In genomic region chr7:55572378-55573233, GRCh38 we compare ENCODE assay signal across 8 cellular contexts. TPM values are rescaled to one million over a fixed set of nuclear protein-coding genes. Genes with fewer than 3 reads are reported as not detected.
DNase-seq lines count a peak whose midpoint lies in the region; ATAC-seq and TF ChIP-seq lines count a peak whose summit lies in the region.

TSS of gene VOPP1 (minus strand) at chr7:55572502. CDS start at chr7:55572324, 178 bp downstream.

- H3K9me3 Mint-ChIP-seq in activated CD4-positive, alpha-beta T cell treated with anti-CD3 and anti-CD28 coated beads, Interleukin-2, amount 10 ng/mL, durations not matched to agents 7 days and 5 days, result no peaks in the 10 kb centered on the region

- CTCF ChIA-PET in AG04449 (lab: Yijun Ruan, JAX), result interaction anchor here (0.9 to 2.4 kb wide), 8 partner anchors 8 to 799 kb away, joined by 3 to 11 read pairs (median 4); partner anchors contain the start of gene NIPSNAP2
- CTCF ChIA-PET in activated CD4-positive, alpha-beta T cell treated with anti-CD3 and anti-CD28 coated beads, Interleukin-2, amount 10 ng/mL, durations not matched to agents 7 days and 5 days (lab: Charles Lee), result interaction anchor here (0.9 to 2.3 kb wide), 5 partner anchors 11 to 49 kb away, joined by 3 to 10 read pairs (median 3); no protein-coding TSS in a partner anchor

- peak within 1 kb of the TSS; percentile 89 for H3K4me3 Mint-ChIP-seq in activated CD4-positive, alpha-beta T cell treated with anti-CD3 and anti-CD28 coated beads, Interleukin-2, amount 10 ng/mL, durations not matched to agents 7 days and 5 days

- POLR2A ChIA-PET in AG04449 (lab: Yijun Ruan, JAX), result interaction anchor here (0.7 kb wide), 1 partner anchor 38 kb away, joined by 5 read pairs; no protein-coding TSS in a partner anchor
- POLR2A ChIA-PET in activated CD4-positive, alpha-beta T cell treated with anti-CD3 and anti-CD28 coated beads, Interleukin-2, amount 10 ng/mL, durations not matched to agents 7 days and 5 days (lab: Charles Lee), result no interaction called here

- peak; percentile 50 for ATAC-seq in GM18867 (IDR thresholded peaks at IDR 0.05; ENCODE audit: unreplicated experiment)
- ATAC-seq in HG03066 (IDR thresholded peaks at IDR 0.05; ENCODE audit: low read depth, unreplicated experiment), result peak; percentile 32

- H3K36me3 Mint-ChIP-seq in activated CD4-positive, alpha-beta T cell treated with anti-CD3 and anti-CD28 coated beads, Interleukin-2, amount 10 ng/mL, durations not matched to agents 7 days and 5 days (ENCODE audit: low read depth), result peaks cover 17% of the 10 kb centered on the region

- TF ChIP-seq CTCF in AG04449 (IDR thresholded peaks at IDR 0.05; ENCODE audit: insufficient read depth, low read length, missing control alignments), result no peak

- H3K27me3 Mint-ChIP-seq in activated CD4-positive, alpha-beta T cell treated with anti-CD3 and anti-CD28 coated beads, Interleukin-2, amount 10 ng/mL, durations not matched to agents 7 days and 5 days, result no peaks in the 10 kb centered on the region

- peak within 1 kb of the TSS; percentile 81 for H3K4me3 ChIP-seq in AG04449 (ENCODE audit: low read depth, low read length)

- H3K27ac Mint-ChIP-seq in activated CD4-positive, alpha-beta T cell treated with anti-CD3 and anti-CD28 coated beads, Interleukin-2, amount 10 ng/mL, durations not matched to agents 7 days and 5 days, result peak within 1 kb of the TSS; percentile 93

- peaks cover 63% of the 10 kb centered on the region for H3K4me1 Mint-ChIP-seq in activated CD4-positive, alpha-beta T cell treated with anti-CD3 and anti-CD28 coated beads, Interleukin-2, amount 10 ng/mL, durations not matched to agents 7 days and 5 days

- DNase-seq in AG04449 (ENCODE audit: low read depth, low spot score) (no peak), NCI-H345 (lab: John Stamatoyannopoulos, UW) (peak; percentile 90), dermis blood vessel endothelial cell (peak; percentile 76), left kidney (ENCODE audit: low read depth, low spot score) (peak; percentile 93)
- peak; percentile 48 for DNase-seq in activated CD4-positive, alpha-beta T cell treated with anti-CD3 and anti-CD28 coated beads, Interleukin-2, amount 10 ng/mL, durations not matched to agents 7 days and 5 days
- DNase-seq in stimulated activated CD4-positive, alpha-beta T cell treated with anti-CD3 and anti-CD28 coated beads, Interleukin-2, amount 100 ng/mL, for 24 hours, result peak; percentile 60 to 72

RNA-seq across cellular contexts. Expression of gene VOPP1, which starts in this region (rescaled TPM):
- 10 to 100 TPM; 74.5 to 77.2 TPM for total RNA-seq in activated CD4-positive, alpha-beta T cell treated with anti-CD3 and anti-CD28 coated beads, Interleukin-2, amount 10 ng/mL, durations not matched to agents 7 days and 5 days
- 140 and 171 TPM in 2 replicates for total RNA-seq in dermis blood vessel endothelial cell
